In genomic region chr19:46373573-46374359, GRCh38 we compare ENCODE assay signal across 8 cellular contexts. TPM values are rescaled to one million over a fixed set of nuclear protein-coding genes. Genes with fewer than 3 reads are reported as not detected.
DNase-seq lines count a peak whose midpoint lies in the region; ATAC-seq, FAIRE-seq and TF ChIP-seq lines count a peak whose summit lies in the region.

No MANE protein-coding gene starts in this region.

- H3K4me3 ChIP-seq in GM23248 (peak overlapping the region; percentile 46; the same call in 1 of the 2 replicates), endothelial cell of umbilical vein (replicated peaks in 1 of 3; ENCODE audit: insufficient read depth in 1 of 3, low read depth in 1 of 3, low read length in 3 of 3) (no peak overlapping the region), mucosa of rectum (ENCODE audit: low read length in 2 of 2) (no peak overlapping the region)

- H3K27ac ChIP-seq in GM23248 (peak overlapping the region; percentile 92), endothelial cell of umbilical vein (ENCODE audit: insufficient read depth, low read depth, low read length) (peak overlapping the region; percentile 82), mucosa of rectum (ENCODE audit: low read depth in 2 of 2, low read length in 2 of 2) (peak overlapping the region; percentile 61 to 82)

- H2AFZ ChIP-seq in GM23248 (no peak overlapping the region), endothelial cell of umbilical vein (ENCODE audit: low read depth, low read length) (no peak overlapping the region)

- peak overlapping the region; percentile 75 for H3K9ac ChIP-seq in GM23248
- peak overlapping the region; percentile 1 for H3K9ac ChIP-seq in endothelial cell of umbilical vein (replicated peaks; ENCODE audit: extremely low read depth, insufficient read depth, low read length)
- H3K9ac ChIP-seq in mucosa of rectum (ENCODE audit: low read depth in 1 of 2, low read length in 2 of 2), result peak overlapping the region in 1 of 2 donors; percentile 37

- no peak overlapping the region for H3K4me3 Mint-ChIP-seq in stimulated activated memory B cell treated with anti-CD40 and anti-IgM and Interleukin-4, amounts not matched to agents 10 μg/mL and 1 μg/mL and 100 μg/mL, for 72 hours

- peaks cover 57% of the 10 kb centered on the region for H3K36me3 Mint-ChIP-seq in stimulated activated memory B cell treated with anti-CD40 and anti-IgM and Interleukin-4, amounts not matched to agents 10 μg/mL and 1 μg/mL and 100 μg/mL, for 72 hours

- H3K27me3 Mint-ChIP-seq in stimulated activated memory B cell treated with anti-CD40 and anti-IgM and Interleukin-4, amounts not matched to agents 10 μg/mL and 1 μg/mL and 100 μg/mL, for 72 hours, result no peaks in the 10 kb centered on the region

- in situ Hi-C loops in GM23248 (cut with MboI), result no loop called here

- POLR2A ChIA-PET in endothelial cell of umbilical vein (lab: Charles Lee), result no interaction called here

- 31 to 38% methylated on average over 15 of the region's 15 CpGs for WGBS in GM23248 (ENCODE audit: low coverage in 1 of 2, low lambda C conversion rate in 2 of 2, missing lambda C conversion rate in 2 of 2), 2 experiments

- no peak for ATAC-seq in stimulated activated memory B cell treated with anti-CD40 and anti-IgM and Interleukin-4, amounts not matched to agents 10 μg/mL and 1 μg/mL and 100 μg/mL, for 72 hours

- no peaks in the 10 kb centered on the region for H3K9me3 ChIP-seq in GM23248 (ENCODE audit: low read depth)
- no peaks in the 10 kb centered on the region for H3K9me3 ChIP-seq in endothelial cell of umbilical vein (replicated peaks; ENCODE audit: control insufficient read depth, insufficient read depth, low read length)
- H3K9me3 ChIP-seq in mucosa of rectum (ENCODE audit: control insufficient read depth in 2 of 2, low read length in 2 of 2), result no peaks in the 10 kb centered on the region

- H3K9me3 Mint-ChIP-seq in stimulated activated memory B cell treated with anti-CD40 and anti-IgM and Interleukin-4, amounts not matched to agents 10 μg/mL and 1 μg/mL and 100 μg/mL, for 72 hours, result no peaks in the 10 kb centered on the region

- peaks cover 34% of the 10 kb centered on the region for H3F3A ChIP-seq in GM23248 (ENCODE audit: insufficient read depth)

- H3K4me1 Mint-ChIP-seq in stimulated activated memory B cell treated with anti-CD40 and anti-IgM and Interleukin-4, amounts not matched to agents 10 μg/mL and 1 μg/mL and 100 μg/mL, for 72 hours, result peaks cover 20% of the 10 kb centered on the region

- dilution Hi-C loops in endothelial cell of umbilical vein (cut with MboI; ENCODE audit: extremely low pct_ligation_motif_present, low sequenced_read_pairs), result no loop called here

- H3K79me2 ChIP-seq in GM23248 (ENCODE audit: insufficient read depth), result peaks cover 36% of the 10 kb centered on the region
- peaks cover 43% of the 10 kb centered on the region for H3K79me2 ChIP-seq in endothelial cell of umbilical vein (ENCODE audit: control insufficient read depth, insufficient read depth, low read length)

- FAIRE-seq in endothelial cell of umbilical vein (lab: Jason Lieb, UNC), result peak; percentile 95

- H3K4me1 ChIP-seq in GM23248 (ENCODE audit: insufficient read depth) (peaks cover 42% of the 10 kb centered on the region), endothelial cell of umbilical vein (ENCODE audit: control insufficient read depth, extremely low read depth, insufficient read depth, low read length) (peaks cover 34% of the 10 kb centered on the region), mucosa of rectum (ENCODE audit: control insufficient read depth in 2 of 2, insufficient read depth in 2 of 2, low read length in 2 of 2) (peaks cover 18% of the 10 kb centered on the region in 2 donors)

- no peak for TF ChIP-seq CTCF in endothelial cell of umbilical vein (IDR thresholded peaks at IDR 0.05; ENCODE audit: extremely low read depth in 1 of 2, insufficient read depth in 1 of 2, low read depth in 1 of 2, low read length in 2 of 2)

- H4K20me1 ChIP-seq in GM23248 (ENCODE audit: insufficient read depth) (no peaks in the 10 kb centered on the region), endothelial cell of umbilical vein (replicated peaks; ENCODE audit: control insufficient read depth, extremely low read depth, insufficient read depth, low read length) (no peaks in the 10 kb centered on the region)

- no TSS peak for BruUV-seq in endothelial cell of umbilical vein (replicated peaks; lab: Mats Ljungman, UMichigan)

- TF ChIP-seq POLR2A in endothelial cell of umbilical vein (IDR thresholded peaks at IDR 0.05; ENCODE audit: low read depth, low read length), result no peak

- no peaks in the 10 kb centered on the region for H3K27me3 ChIP-seq in GM23248 (replicated peaks; ENCODE audit: insufficient read depth)
- no peaks in the 10 kb centered on the region for H3K27me3 ChIP-seq in endothelial cell of umbilical vein (ENCODE audit: control insufficient read depth in 2 of 2, insufficient read depth in 2 of 2, low read length in 2 of 2)
- no peaks in the 10 kb centered on the region for H3K27me3 ChIP-seq in mucosa of rectum (ENCODE audit: control insufficient read depth in 2 of 2, insufficient read depth in 2 of 2, low read length in 2 of 2)

- H3K9me2 ChIP-seq in GM23248 (ENCODE audit: insufficient read depth), result no peaks in the 10 kb centered on the region

- H3K9me1 ChIP-seq in endothelial cell of umbilical vein (replicated peaks; ENCODE audit: control insufficient read depth, extremely low read depth, insufficient read depth, low read length), result no peaks in the 10 kb centered on the region

- H3K36me3 ChIP-seq in GM23248 (ENCODE audit: low read depth) (no peaks in the 10 kb centered on the region), endothelial cell of umbilical vein (ENCODE audit: control insufficient read depth in 2 of 2, extremely low read depth in 1 of 2, insufficient read depth in 2 of 2, low read length in 2 of 2) (peaks cover 13 to 19% of the 10 kb centered on the region in 2 experiments), mucosa of rectum (ENCODE audit: control insufficient read depth in 2 of 2, insufficient read depth in 2 of 2, low read length in 2 of 2) (peaks cover 24 to 30% of the 10 kb centered on the region in 2 donors)

- H3K27ac Mint-ChIP-seq in stimulated activated memory B cell treated with anti-CD40 and anti-IgM and Interleukin-4, amounts not matched to agents 10 μg/mL and 1 μg/mL and 100 μg/mL, for 72 hours, result no peak overlapping the region

- CTCF ChIA-PET in endothelial cell of umbilical vein (lab: Charles Lee), result interaction anchor here (1.3 to 4.5 kb wide), 7 partner anchors 16 to 93 kb away, joined by 4 to 37 read pairs (median 5); partner anchors contain the start of gene PPP5C

- H3K4me2 ChIP-seq in GM23248 (ENCODE audit: unreplicated experiment), result peak overlapping the region; percentile 69
- H3K4me2 ChIP-seq in endothelial cell of umbilical vein (ENCODE audit: insufficient read depth, low read length), result peak overlapping the region; percentile 26

- DNase-seq in GM23248 (peak; percentile 89), NCI-H446 treated with DMSO at 0.1 percent for 48 hours (lab: John Stamatoyannopoulos, UW) (peak; percentile 96), endothelial cell of umbilical vein (ENCODE audit: low read depth, low spot score) (peak; percentile 81), NK-92 (lab: John Stamatoyannopoulos, UW; ENCODE audit: unreplicated experiment) (no peak), CD1c-positive myeloid dendritic cell (ENCODE audit: extremely low spot score) (no peak), AML-193 (lab: John Stamatoyannopoulos, UW) (no peak)

- intact Hi-C loops in endothelial cell of umbilical vein (cut with micrococcal nuclease), result loop anchor here (1.0 kb wide), 3 partner anchors 22 to 93 kb away; partner anchors contain the start of gene PPP5C

TF ChIP-seq in endothelial cell of umbilical vein, 7 proteins besides CTCF, POLR2A, EP300 and RAD21 (continues in another document):
- TF ChIP-seq FOS (IDR thresholded peaks at IDR 0.05; ENCODE audit: borderline replicate concordance, insufficient read depth, low read length) (no peak), POLR2AphosphoS5 (IDR thresholded peaks at IDR 0.05; ENCODE audit: insufficient read depth, low read depth, low read length) (peak; percentile 13)

RNA-seq across cellular contexts. Expression of gene PPP5C, which starts 26.9 kb away (rescaled TPM):
- total RNA-seq in GM23248 (2014; rRNA removed; shearing (Covaris generic)), result 56.4 and 60.8 TPM in 2 replicates
- polyA plus RNA-seq in GM23248 (2016; fragmentation: Nextera tagmentation; extraction: Ambion mirVana), result 47.3 and 48.7 TPM in 2 replicates
- total RNA-seq in endothelial cell of umbilical vein, result 102 and 114 TPM in 2 replicates
- 157 and 172 TPM in 2 replicates for polyA plus RNA-seq in endothelial cell of umbilical vein
- polyA plus RNA-seq in endothelial cell of umbilical vein (2011; cell fraction: cytosol; rRNA removed), result 176 and 178 TPM in 2 replicates
- 344 and 359 TPM in 2 replicates for polyA plus RNA-seq in endothelial cell of umbilical vein (2011; cell fraction: nucleus; rRNA removed)
- polyA plus RNA-seq in endothelial cell of umbilical vein (2012), result 80.6 and 99.1 TPM in 2 replicates
- polyA minus RNA-seq in endothelial cell of umbilical vein, result 147 and 200 TPM in 2 replicates
- 52.9 TPM for polyA minus RNA-seq in endothelial cell of umbilical vein (2011; cell fraction: cytosol; rRNA and poly(A)+ RNA removed)
- polyA minus RNA-seq in endothelial cell of umbilical vein (2011; cell fraction: nucleus; rRNA and poly(A)+ RNA removed), result 117 and 126 TPM in 2 replicates

RNA-seq across cellular contexts. Expression of gene CCDC8, which starts 39.6 kb away (rescaled TPM):
- total RNA-seq in GM23248 (2014; rRNA removed; shearing (Covaris generic)), result 8.9 and 10.1 TPM in 2 replicates
- polyA plus RNA-seq in GM23248 (2016; fragmentation: Nextera tagmentation; extraction: Ambion mirVana) (5.5 and 6.0 TPM in 2 replicates), endothelial cell of umbilical vein (0.18 and 0.19 TPM in 2 replicates)
- 0.35 and 0.75 TPM in 2 replicates for total RNA-seq in endothelial cell of umbilical vein
- polyA plus RNA-seq in endothelial cell of umbilical vein (2011; cell fraction: cytosol; rRNA removed), result 0.21 and 0.26 TPM in 2 replicates
- polyA plus RNA-seq in endothelial cell of umbilical vein (2011; cell fraction: nucleus; rRNA removed), result 0.06 and 0.13 TPM in 2 replicates
- polyA plus RNA-seq in endothelial cell of umbilical vein (2012), result 0.19 and 0.67 TPM in 2 replicates
- polyA minus RNA-seq in endothelial cell of umbilical vein, result 0.21 and 0.22 TPM in 2 replicates
- not detected for polyA minus RNA-seq in endothelial cell of umbilical vein (2011; cell fraction: cytosol; rRNA and poly(A)+ RNA removed)
- polyA minus RNA-seq in endothelial cell of umbilical vein (2011; cell fraction: nucleus; rRNA and poly(A)+ RNA removed), result 0.14 TPM in 1 of 2 replicates, not detected in the other

RNA-seq across cellular contexts. Expression of gene PNMA8C, which starts 55.0 kb away (rescaled TPM):
- not detected in 2 replicates for total RNA-seq in GM23248 (2014; rRNA removed; shearing (Covaris generic))
- polyA plus RNA-seq in GM23248 (2016; fragmentation: Nextera tagmentation; extraction: Ambion mirVana), result not detected in 2 replicates
- 0.07 TPM in 1 of 2 replicates, not detected in the other for total RNA-seq in endothelial cell of umbilical vein
- polyA plus RNA-seq in endothelial cell of umbilical vein, result not detected in 2 replicates
- polyA plus RNA-seq in endothelial cell of umbilical vein (2011; cell fraction: cytosol; rRNA removed), result not detected in 2 replicates
- not detected in 2 replicates for polyA plus RNA-seq in endothelial cell of umbilical vein (2011; cell fraction: nucleus; rRNA removed)
- polyA plus RNA-seq in endothelial cell of umbilical vein (2012), result not detected in 2 replicates
- not detected in 2 replicates for polyA minus RNA-seq in endothelial cell of umbilical vein
- polyA minus RNA-seq in endothelial cell of umbilical vein (2011; cell fraction: cytosol; rRNA and poly(A)+ RNA removed), result not detected
- polyA minus RNA-seq in endothelial cell of umbilical vein (2011; cell fraction: nucleus; rRNA and poly(A)+ RNA removed), result not detected in 2 replicates

Comparison
In these comparisons a context has a peak if more than half of its experiments do, and no peak if none do; other contexts are left out.
1. DNase-seq: peak in GM23248 (single experiment), NCI-H446 treated with DMSO at 0.1 percent for 48 hours (single experiment) and endothelial cell of umbilical vein (single experiment); none in NK-92 (single experiment), CD1c-positive myeloid dendritic cell (single experiment) and AML-193 (0 of 2).
2. Peak in every context shown above with its lines, with median percentiles within 50 percentile points of each other: H3K27ac ChIP-seq.